Comparison of ENCODE assay signal across 18 cellular contexts in the genomic region with DNA sequence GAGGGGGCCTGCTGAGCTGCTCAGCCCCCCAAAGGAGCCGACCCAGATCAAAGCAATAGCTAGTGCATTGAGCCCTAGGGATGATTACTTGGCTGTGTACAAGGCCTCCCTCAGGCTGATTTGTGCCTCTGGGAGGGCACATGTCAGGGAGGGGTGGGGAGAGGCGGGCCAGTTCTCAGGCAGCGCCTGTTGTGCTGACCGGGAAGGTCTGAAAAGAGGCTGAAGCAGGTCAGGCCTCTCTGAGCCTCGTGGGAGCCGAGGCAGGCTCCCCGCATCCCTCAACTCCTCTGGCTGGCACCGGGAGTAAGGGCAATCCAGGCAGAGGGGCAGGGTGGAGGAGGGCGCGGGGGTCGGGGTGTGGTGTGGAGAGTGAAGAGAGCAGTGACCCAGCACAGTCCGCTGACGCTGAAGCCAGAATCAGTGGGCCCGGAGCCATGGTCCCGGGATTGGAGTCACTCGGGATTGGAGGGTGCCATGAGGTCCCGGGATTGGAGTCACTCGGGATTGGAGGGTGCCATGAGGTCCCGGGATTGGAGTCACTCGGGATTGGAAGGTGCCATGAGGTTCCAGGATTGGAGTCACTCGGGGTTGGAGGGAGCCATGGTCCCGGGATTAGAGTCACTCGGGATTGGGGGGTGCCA. TPM values are rescaled to one million over a fixed set of nuclear protein-coding genes. Genes with fewer than 3 reads are reported as not detected.
DNase-seq lines count a peak whose midpoint lies in the region; ATAC-seq lines count a peak whose summit lies in the region.
"Had no signal": no experiment of that assay in that cellular context is flagged by ENCODE, and none has a peak within 500 bp of the region (broad histone marks: within the 10 kb centered on the region; RNA-seq: fewer than 3 reads in every experiment).

No MANE protein-coding gene starts in this region.

- H4K8ac ChIP-seq in mesendoderm (ENCODE audit: low read depth, low read length): no peak overlapping the region

- peaks cover 53 to 66% (median 56%) of the 10 kb centered on the region in 10 experiments for H3K4me1 ChIP-seq in BLaER1 treated with 17β-estradiol and CSF1 and Interleukin-3, amounts not matched to agents 10 nM and 100 nM
- no peaks in the 10 kb centered on the region for H3K4me1 ChIP-seq in mesendoderm (ENCODE audit: control insufficient read depth, low read depth, low read length)

- no peak overlapping the region for H3K18ac ChIP-seq in mesendoderm (ENCODE audit: low read length)

- no peak overlapping the region for H3K27ac Mint-ChIP-seq in IgD-negative memory B cell
- no peak overlapping the region for H3K27ac Mint-ChIP-seq in activated T-helper 2 cell treated with anti-CD3 and anti-CD28 coated beads, Interferon-gamma antibody, Interleukin-2, Interleukin-4, amounts not matched to agents 10 μg/mL and 5 μg/mL and 100 μg/mL, durations not matched to agents 14 hours and 24 hours and 36 hours

- DNase-seq in activated T-helper 2 cell treated with anti-CD3 and anti-CD28 coated beads, Interferon-gamma antibody, Interleukin-2, Interleukin-4, amounts not matched to agents 10 μg/mL and 5 μg/mL and 100 μg/mL, durations not matched to agents 14 hours and 24 hours and 36 hours (ENCODE audit: low spot score): no peak
- DNase-seq in mesendoderm (peak; percentile 42), NCI-H510A treated with DMSO at 0.1 percent for 48 hours (lab: John Stamatoyannopoulos, UW) (no peak)
- no peak for DNase-seq in activated T-cell treated with anti-CD3 and anti-CD28 coated beads, Interleukin-2, amount 50 U/mL, for 1 hour
- no peak for DNase-seq in activated CD4-positive, CD25-positive, alpha-beta regulatory T cell treated with anti-CD3 and anti-CD28 coated beads, Interleukin-2, amount 50 U/mL, for 72 hours
- DNase-seq: activated CD4-positive, alpha-beta T cell treated with anti-CD3 and anti-CD28 coated beads for 48 hours; activated gamma-delta T cell treated with Interleukin-2 at 50 U/mL for 16 hours; CD4-positive, alpha-beta memory T cell; islet precursor cell; NCI-H2107; posterior cingulate gyrus; stimulated activated CD4-positive, alpha-beta T cell treated with anti-CD3 and anti-CD28 coated beads, Interleukin-2, amount 100 ng/mL, for 24 hours; stimulated activated naive B cell treated with anti-CD40 and anti-IgM and Interleukin-4, amounts not matched to agents 10 μg/mL and 1 μg/mL and 100 μg/mL, for 72 hours had no signal

- no peaks in the 10 kb centered on the region for H3K79me2 ChIP-seq in mesendoderm (ENCODE audit: control insufficient read depth, insufficient read depth, low read length)

- H3K56ac ChIP-seq in mesendoderm (ENCODE audit: low read length): peak overlapping the region; percentile 65

- H3K27me3 ChIP-seq in BLaER1 treated with 17β-estradiol and CSF1 and Interleukin-3, amounts not matched to agents 10 nM and 100 nM: peaks cover 0 to 20% (median 18%) of the 10 kb centered on the region in 11 experiments; a peak in 19 of 22 replicates
- no peaks in the 10 kb centered on the region for H3K27me3 ChIP-seq in mesendoderm (ENCODE audit: insufficient read depth, low read length, poor library complexity)
- H3K27me3 ChIP-seq: hepatocyte had no signal

- H2BK15ac ChIP-seq in mesendoderm (replicated peaks; ENCODE audit: low read depth): no peak overlapping the region

- H2BK120ac ChIP-seq in mesendoderm (ENCODE audit: low read depth, low read length): no peak overlapping the region

- peak overlapping the region; percentile 30 to 83 (median 66) for H3K4me3 Mint-ChIP-seq in IgD-negative memory B cell
- H3K4me3 Mint-ChIP-seq in activated T-helper 2 cell treated with anti-CD3 and anti-CD28 coated beads, Interferon-gamma antibody, Interleukin-2, Interleukin-4, amounts not matched to agents 10 μg/mL and 5 μg/mL and 100 μg/mL, durations not matched to agents 14 hours and 24 hours and 36 hours (ENCODE audit: low read depth): peak overlapping the region; percentile 31
- H3K4me3 Mint-ChIP-seq: dendritic cell treated with granulocyte-macrophage colony-stimulating factor and Interleukin-4, amounts not matched to agents 40 ng/mL and 50 ng/mL, for 4 days had no signal

- H3K23ac ChIP-seq in mesendoderm (ENCODE audit: low read length): no peak overlapping the region

- H3K27me3 Mint-ChIP-seq in IgD-negative memory B cell: no peaks in the 10 kb centered on the region
- H3K27me3 Mint-ChIP-seq in activated T-helper 2 cell treated with anti-CD3 and anti-CD28 coated beads, Interferon-gamma antibody, Interleukin-2, Interleukin-4, amounts not matched to agents 10 μg/mL and 5 μg/mL and 100 μg/mL, durations not matched to agents 14 hours and 24 hours and 36 hours (ENCODE audit: low read depth): no peaks in the 10 kb centered on the region
- H3K27me3 Mint-ChIP-seq: CD4-positive, alpha-beta memory T cell had no signal

- H3K9me3 ChIP-seq in BLaER1 treated with 17β-estradiol and CSF1 and Interleukin-3, amounts not matched to agents 10 nM and 100 nM (replicated peaks in 1 of 11): no peaks in the 10 kb centered on the region

- H3K4me2 ChIP-seq in BLaER1 treated with 17β-estradiol and CSF1 and Interleukin-3, amounts not matched to agents 10 nM and 100 nM: peak overlapping the region in 9 of 11 experiments; percentile 8 to 100 (median 97); a peak in 8 of 22 replicates
- H3K4me2 ChIP-seq in mesendoderm (ENCODE audit: low read length): no peak overlapping the region
- H3K4me2 ChIP-seq: hepatocyte had no signal

- H3K36me3 Mint-ChIP-seq in IgD-negative memory B cell: no peaks in the 10 kb centered on the region
- H3K36me3 Mint-ChIP-seq in activated T-helper 2 cell treated with anti-CD3 and anti-CD28 coated beads, Interferon-gamma antibody, Interleukin-2, Interleukin-4, amounts not matched to agents 10 μg/mL and 5 μg/mL and 100 μg/mL, durations not matched to agents 14 hours and 24 hours and 36 hours (ENCODE audit: low read depth): peaks cover 22% of the 10 kb centered on the region

- no peak overlapping the region for H3K9ac ChIP-seq in BLaER1 treated with 17β-estradiol and CSF1 and Interleukin-3, amounts not matched to agents 10 nM and 100 nM
- peak overlapping the region; percentile 35 for H3K9ac ChIP-seq in mesendoderm (ENCODE audit: low read length)

- no peak overlapping the region for H3K27ac ChIP-seq in BLaER1 treated with 17β-estradiol and CSF1 and Interleukin-3, amounts not matched to agents 10 nM and 100 nM
- H3K27ac ChIP-seq in mesendoderm (ENCODE audit: low read depth, low read length): no peak overlapping the region
- H3K27ac ChIP-seq: hepatocyte had no signal

- H3K36me3 ChIP-seq in BLaER1 treated with 17β-estradiol and CSF1 and Interleukin-3, amounts not matched to agents 10 nM and 100 nM: peaks cover 0 to 11% (median 0%) of the 10 kb centered on the region in 11 experiments; a peak in 2 of 22 replicates
- no peaks in the 10 kb centered on the region for H3K36me3 ChIP-seq in mesendoderm (ENCODE audit: control insufficient read depth, insufficient read depth, low read length)

- peaks cover 9 to 16% (median 14%) of the 10 kb centered on the region in 3 donors for H3K4me1 Mint-ChIP-seq in IgD-negative memory B cell
- peaks cover 15% of the 10 kb centered on the region for H3K4me1 Mint-ChIP-seq in activated T-helper 2 cell treated with anti-CD3 and anti-CD28 coated beads, Interferon-gamma antibody, Interleukin-2, Interleukin-4, amounts not matched to agents 10 μg/mL and 5 μg/mL and 100 μg/mL, durations not matched to agents 14 hours and 24 hours and 36 hours (ENCODE audit: low read depth)

- no peak for ATAC-seq in HG03565 (IDR thresholded peaks at IDR 0.05; ENCODE audit: unreplicated experiment)
- ATAC-seq: stimulated activated naive B cell treated with anti-CD40 and anti-IgM and Interleukin-4, amounts not matched to agents 10 μg/mL and 1 μg/mL and 100 μg/mL, for 72 hours had no signal

- intact Hi-C loops in activated T-helper 2 cell treated with anti-CD3 and anti-CD28 coated beads, Interferon-gamma antibody, Interleukin-2, Interleukin-4, amounts not matched to agents 10 μg/mL and 5 μg/mL and 100 μg/mL, durations not matched to agents 14 hours and 24 hours and 36 hours (cut with micrococcal nuclease): loop anchor here (10.0 kb wide), 1 partner anchor 380 kb away; the partner anchor contains the start of genes HEXD and OGFOD3

- WGBS in mesendoderm (ENCODE audit: extremely low coverage, insufficient coverage, low lambda C conversion rate): no CpG with 5 or more reads among the region's 23 CpGs

- H3K4me3 ChIP-seq in BLaER1 treated with 17β-estradiol and CSF1 and Interleukin-3, amounts not matched to agents 10 nM and 100 nM: no peak overlapping the region
- H3K4me3 ChIP-seq in mesendoderm (ENCODE audit: low read length): no peak overlapping the region
- H3K4me3 ChIP-seq: hepatocyte had no signal

- no peaks in the 10 kb centered on the region for H3K79me1 ChIP-seq in mesendoderm (ENCODE audit: low read length)

- H3K9me3 Mint-ChIP-seq in IgD-negative memory B cell: no peaks in the 10 kb centered on the region
- H3K9me3 Mint-ChIP-seq in activated T-helper 2 cell treated with anti-CD3 and anti-CD28 coated beads, Interferon-gamma antibody, Interleukin-2, Interleukin-4, amounts not matched to agents 10 μg/mL and 5 μg/mL and 100 μg/mL, durations not matched to agents 14 hours and 24 hours and 36 hours: no peaks in the 10 kb centered on the region
- H3K9me3 Mint-ChIP-seq: CD4-positive, alpha-beta memory T cell; dendritic cell treated with granulocyte-macrophage colony-stimulating factor and Interleukin-4, amounts not matched to agents 40 ng/mL and 50 ng/mL, for 4 days; stimulated activated naive B cell treated with anti-CD40 and anti-IgM and Interleukin-4, amounts not matched to agents 10 μg/mL and 1 μg/mL and 100 μg/mL, for 72 hours had no signal

- no peak overlapping the region for H2AK5ac ChIP-seq in mesendoderm (ENCODE audit: low read length)

- H2BK5ac ChIP-seq in mesendoderm (ENCODE audit: low read length): no peak overlapping the region

- no peak overlapping the region for H4K5ac ChIP-seq in mesendoderm (ENCODE audit: low read length)

- peaks cover 0 to 54% (median 28%) of the 10 kb centered on the region in 11 experiments; a peak in 17 of 22 replicates for H4K20me1 ChIP-seq in BLaER1 treated with 17β-estradiol and CSF1 and Interleukin-3, amounts not matched to agents 10 nM and 100 nM

- H3K4ac ChIP-seq in mesendoderm (ENCODE audit: low read depth, low read length): no peak overlapping the region

RNA-seq across cellular contexts. Expression of gene DCXR, which starts 3.0 kb away (rescaled TPM):
- polyA plus RNA-seq in IgD-negative memory B cell: 88.3 TPM
- total RNA-seq in activated T-helper 2 cell treated with anti-CD3 and anti-CD28 coated beads, Interferon-gamma antibody, Interleukin-2, Interleukin-4, amounts not matched to agents 10 μg/mL and 5 μg/mL and 100 μg/mL, durations not matched to agents 14 hours and 24 hours and 36 hours: 138 and 145 TPM in 2 replicates
- 34.8 TPM for polyA plus RNA-seq in mesendoderm (2013, experiment 1 of 2)
- polyA plus RNA-seq in mesendoderm (2013, experiment 2 of 2): 34.4 TPM

RNA-seq across cellular contexts. Expression of gene RAC3, which starts 3.0 kb away (rescaled TPM):
- not detected for polyA plus RNA-seq in IgD-negative memory B cell
- 15.4 and 18.4 TPM in 2 replicates for total RNA-seq in activated T-helper 2 cell treated with anti-CD3 and anti-CD28 coated beads, Interferon-gamma antibody, Interleukin-2, Interleukin-4, amounts not matched to agents 10 μg/mL and 5 μg/mL and 100 μg/mL, durations not matched to agents 14 hours and 24 hours and 36 hours
- 97.1 TPM for polyA plus RNA-seq in mesendoderm (2013, experiment 1 of 2)
- polyA plus RNA-seq in mesendoderm (2013, experiment 2 of 2): 102 TPM

RNA-seq across cellular contexts. Expression of gene LRRC45, which starts 11.4 kb away (rescaled TPM):
- polyA plus RNA-seq in IgD-negative memory B cell: 5.3 TPM
- total RNA-seq in activated T-helper 2 cell treated with anti-CD3 and anti-CD28 coated beads, Interferon-gamma antibody, Interleukin-2, Interleukin-4, amounts not matched to agents 10 μg/mL and 5 μg/mL and 100 μg/mL, durations not matched to agents 14 hours and 24 hours and 36 hours: 32.3 and 33.4 TPM in 2 replicates
- 8.5 TPM for polyA plus RNA-seq in mesendoderm (2013, experiment 1 of 2)
- 8.7 TPM for polyA plus RNA-seq in mesendoderm (2013, experiment 2 of 2)

RNA-seq across cellular contexts. Expression of gene CENPX, which starts 11.8 kb away (rescaled TPM):
- 47.7 TPM for polyA plus RNA-seq in IgD-negative memory B cell
- 88.3 and 91.9 TPM in 2 replicates for total RNA-seq in activated T-helper 2 cell treated with anti-CD3 and anti-CD28 coated beads, Interferon-gamma antibody, Interleukin-2, Interleukin-4, amounts not matched to agents 10 μg/mL and 5 μg/mL and 100 μg/mL, durations not matched to agents 14 hours and 24 hours and 36 hours
- polyA plus RNA-seq in mesendoderm (2013, experiment 1 of 2): 59.9 TPM
- polyA plus RNA-seq in mesendoderm (2013, experiment 2 of 2): 60.0 TPM

RNA-seq across cellular contexts. Expression of gene RFNG, which starts 17.1 kb away (rescaled TPM):
- 4.1 TPM for polyA plus RNA-seq in IgD-negative memory B cell
- total RNA-seq in activated T-helper 2 cell treated with anti-CD3 and anti-CD28 coated beads, Interferon-gamma antibody, Interleukin-2, Interleukin-4, amounts not matched to agents 10 μg/mL and 5 μg/mL and 100 μg/mL, durations not matched to agents 14 hours and 24 hours and 36 hours: 21.8 and 21.9 TPM in 2 replicates
- polyA plus RNA-seq in mesendoderm (2013, experiment 1 of 2): 15.5 TPM
- 14.9 TPM for polyA plus RNA-seq in mesendoderm (2013, experiment 2 of 2)
